25 cellular contexts compared by ENCODE assay signal in the genomic region with DNA sequence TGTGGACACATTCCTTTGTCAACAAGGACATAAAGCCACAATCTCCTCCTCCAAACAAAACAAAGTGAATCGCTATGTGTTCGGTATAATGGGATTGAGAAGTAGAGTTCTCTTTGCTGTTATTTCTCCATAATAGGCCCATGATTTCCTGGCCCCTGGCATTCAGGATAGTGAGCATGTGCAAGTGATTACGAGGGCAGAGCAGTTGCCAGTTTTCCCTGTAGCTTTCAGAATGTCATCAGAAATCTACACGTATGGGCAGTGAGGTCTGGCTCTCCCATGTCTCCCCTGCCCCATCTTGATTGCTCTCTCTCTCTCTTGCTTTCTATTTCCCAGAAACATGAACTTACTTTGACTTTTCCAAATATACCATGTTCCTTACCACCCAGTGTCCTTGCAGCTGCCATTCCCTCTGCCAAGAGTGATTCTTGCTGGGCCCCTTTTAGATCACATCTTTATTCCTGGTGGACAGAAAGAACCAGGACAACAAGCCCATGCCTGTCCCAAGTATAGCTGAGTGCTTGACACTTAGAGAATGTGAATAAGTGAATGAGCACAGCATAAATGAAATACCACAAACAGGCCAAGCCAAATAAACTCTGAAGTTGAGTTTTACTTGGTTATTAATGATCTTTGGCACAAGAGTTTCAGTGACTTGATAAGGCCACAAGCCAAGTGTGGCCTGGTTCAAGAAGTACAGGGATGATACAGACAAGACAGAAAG.
"Had no signal": no experiment of that assay in that cellular context is flagged by ENCODE, and none has a peak within 500 bp of the region (broad histone marks: within the 10 kb centered on the region; RNA-seq: fewer than 3 reads in every experiment).

No MANE protein-coding gene starts in this region.

- H3K4me3 Mint-ChIP-seq: activated naive CD8-positive, alpha-beta T cell; brain; effector memory CD8-positive, alpha-beta T cell; stimulated activated memory B cell treated with anti-CD40 and anti-IgM and Interleukin-4, amounts not matched to agents 10 μg/mL and 1 μg/mL and 100 μg/mL, for 72 hours; stimulated activated naive CD8-positive, alpha-beta T cell treated with anti-CD3 and anti-CD28 coated beads, Interleukin-15, amount 100 ng/mL, for 72 hours; T-cell; type B pancreatic cell had no signal

- H3K27ac ChIP-seq: gastrocnemius medialis, ovary, right lobe of liver, skin epidermis, vagina, VCaP had no signal

- DNase-seq: activated CD4-positive, alpha-beta T cell treated with anti-CD3 and anti-CD28 coated beads for 4 hours; activated CD4-positive, alpha-beta T cell treated with anti-CD3 and anti-CD28 coated beads, Interleukin-2, amount 50 U/mL, for 48 hours; activated CD8-positive, alpha-beta memory T cell treated with anti-CD3 and anti-CD28 coated beads for 24 hours; activated effector memory CD4-positive, alpha-beta T cell treated with Interleukin-2 at 50 U/mL for 16 hours; activated naive CD4-positive, alpha-beta T cell treated with Interleukin-2 at 50 U/mL for 16 hours; anterior cingulate cortex; cortex of kidney; effector memory CD8-positive, alpha-beta T cell; gastrocnemius medialis; glutamatergic neuron; islet precursor cell; ovary; right lobe of liver; stimulated activated CD4-positive, alpha-beta T cell treated with anti-CD3 and anti-CD28 coated beads, Interleukin-12 subunit alpha, Interleukin-12 subunit beta, amount 100 ng/mL, for 4 hours; stimulated activated CD4-positive, alpha-beta T cell treated with anti-CD3 and anti-CD28 coated beads, Interleukin-4, amount 100 ng/mL, for 24 hours; stimulated activated naive CD8-positive, alpha-beta T cell treated with anti-CD3 and anti-CD28 coated beads, Interleukin-15, amount 100 ng/mL, for 72 hours; substantia nigra; T-cell had no signal

- H3K4me1 Mint-ChIP-seq: stimulated activated memory B cell treated with anti-CD40 and anti-IgM and Interleukin-4, amounts not matched to agents 10 μg/mL and 1 μg/mL and 100 μg/mL, for 72 hours; stimulated activated naive CD8-positive, alpha-beta T cell treated with anti-CD3 and anti-CD28 coated beads, Interleukin-15, amount 100 ng/mL, for 72 hours; T-cell had no signal

- H3K27ac Mint-ChIP-seq: activated naive CD8-positive, alpha-beta T cell; effector memory CD8-positive, alpha-beta T cell; stimulated activated memory B cell treated with anti-CD40 and anti-IgM and Interleukin-4, amounts not matched to agents 10 μg/mL and 1 μg/mL and 100 μg/mL, for 72 hours; stimulated activated naive CD8-positive, alpha-beta T cell treated with anti-CD3 and anti-CD28 coated beads, Interleukin-15, amount 100 ng/mL, for 72 hours; T-cell; type B pancreatic cell had no signal

- H3K9me3 Mint-ChIP-seq: brain; stimulated activated memory B cell treated with anti-CD40 and anti-IgM and Interleukin-4, amounts not matched to agents 10 μg/mL and 1 μg/mL and 100 μg/mL, for 72 hours; type B pancreatic cell had no signal

- H3K9me3 ChIP-seq: gastrocnemius medialis, ovary, right lobe of liver, vagina had no signal

- H3K4me3 ChIP-seq: gastrocnemius medialis, ovary, right lobe of liver, skin epidermis, vagina had no signal

- ATAC-seq: effector memory CD8-positive, alpha-beta T cell; gastrocnemius medialis; right lobe of liver; stimulated activated memory B cell treated with anti-CD40 and anti-IgM and Interleukin-4, amounts not matched to agents 10 μg/mL and 1 μg/mL and 100 μg/mL, for 72 hours; stimulated activated naive CD8-positive, alpha-beta T cell treated with anti-CD3 and anti-CD28 coated beads, Interleukin-15, amount 100 ng/mL, for 72 hours; T-cell had no signal

- H3K36me3 Mint-ChIP-seq: activated naive CD8-positive, alpha-beta T cell; brain; stimulated activated memory B cell treated with anti-CD40 and anti-IgM and Interleukin-4, amounts not matched to agents 10 μg/mL and 1 μg/mL and 100 μg/mL, for 72 hours; T-cell; type B pancreatic cell had no signal

- H3K36me3 ChIP-seq: gastrocnemius medialis, ovary, right lobe of liver, vagina had no signal

- H3K27me3 ChIP-seq: gastrocnemius medialis, ovary, right lobe of liver, vagina had no signal

- H3K27me3 Mint-ChIP-seq: brain; stimulated activated memory B cell treated with anti-CD40 and anti-IgM and Interleukin-4, amounts not matched to agents 10 μg/mL and 1 μg/mL and 100 μg/mL, for 72 hours; stimulated activated naive CD8-positive, alpha-beta T cell treated with anti-CD3 and anti-CD28 coated beads, Interleukin-15, amount 100 ng/mL, for 72 hours; T-cell; type B pancreatic cell had no signal

- H3K4me1 ChIP-seq: right lobe of liver had no signal
